In genomic region chr17:80510772-80511171, GRCh38 we compare ENCODE assay signal across 1 cellular context.
TF ChIP-seq lines count a peak whose summit lies in the region.

No MANE protein-coding gene starts in this region.

TF ChIP-seq in H1, 55 proteins besides CTCF, POLR2A, EP300 and RAD21:
- no peak for TF ChIP-seq TAF1 (IDR thresholded peaks at IDR 0.05; ENCODE audit: low read depth, low read length)
- no peak for TF ChIP-seq BRCA1 (IDR thresholded peaks at IDR 0.05; ENCODE audit: low read depth, low read length)
- no peak for TF ChIP-seq RNF2 (IDR thresholded peaks at IDR 0.05; ENCODE audit: borderline replicate concordance, low read depth, low read length, missing control alignments, poor library complexity, severe bottlenecking)
- TF ChIP-seq RBBP5 (IDR thresholded peaks at IDR 0.05; ENCODE audit: borderline replicate concordance, low read depth, low read length), result no peak
- TF ChIP-seq HDAC6 (IDR thresholded peaks at IDR 0.05; ENCODE audit: low read depth, low read length), result no peak
- no peak for TF ChIP-seq SAP30 (IDR thresholded peaks at IDR 0.05; ENCODE audit: insufficient read depth, insufficient replicate concordance, low read length)
- TF ChIP-seq, protein P1, sequence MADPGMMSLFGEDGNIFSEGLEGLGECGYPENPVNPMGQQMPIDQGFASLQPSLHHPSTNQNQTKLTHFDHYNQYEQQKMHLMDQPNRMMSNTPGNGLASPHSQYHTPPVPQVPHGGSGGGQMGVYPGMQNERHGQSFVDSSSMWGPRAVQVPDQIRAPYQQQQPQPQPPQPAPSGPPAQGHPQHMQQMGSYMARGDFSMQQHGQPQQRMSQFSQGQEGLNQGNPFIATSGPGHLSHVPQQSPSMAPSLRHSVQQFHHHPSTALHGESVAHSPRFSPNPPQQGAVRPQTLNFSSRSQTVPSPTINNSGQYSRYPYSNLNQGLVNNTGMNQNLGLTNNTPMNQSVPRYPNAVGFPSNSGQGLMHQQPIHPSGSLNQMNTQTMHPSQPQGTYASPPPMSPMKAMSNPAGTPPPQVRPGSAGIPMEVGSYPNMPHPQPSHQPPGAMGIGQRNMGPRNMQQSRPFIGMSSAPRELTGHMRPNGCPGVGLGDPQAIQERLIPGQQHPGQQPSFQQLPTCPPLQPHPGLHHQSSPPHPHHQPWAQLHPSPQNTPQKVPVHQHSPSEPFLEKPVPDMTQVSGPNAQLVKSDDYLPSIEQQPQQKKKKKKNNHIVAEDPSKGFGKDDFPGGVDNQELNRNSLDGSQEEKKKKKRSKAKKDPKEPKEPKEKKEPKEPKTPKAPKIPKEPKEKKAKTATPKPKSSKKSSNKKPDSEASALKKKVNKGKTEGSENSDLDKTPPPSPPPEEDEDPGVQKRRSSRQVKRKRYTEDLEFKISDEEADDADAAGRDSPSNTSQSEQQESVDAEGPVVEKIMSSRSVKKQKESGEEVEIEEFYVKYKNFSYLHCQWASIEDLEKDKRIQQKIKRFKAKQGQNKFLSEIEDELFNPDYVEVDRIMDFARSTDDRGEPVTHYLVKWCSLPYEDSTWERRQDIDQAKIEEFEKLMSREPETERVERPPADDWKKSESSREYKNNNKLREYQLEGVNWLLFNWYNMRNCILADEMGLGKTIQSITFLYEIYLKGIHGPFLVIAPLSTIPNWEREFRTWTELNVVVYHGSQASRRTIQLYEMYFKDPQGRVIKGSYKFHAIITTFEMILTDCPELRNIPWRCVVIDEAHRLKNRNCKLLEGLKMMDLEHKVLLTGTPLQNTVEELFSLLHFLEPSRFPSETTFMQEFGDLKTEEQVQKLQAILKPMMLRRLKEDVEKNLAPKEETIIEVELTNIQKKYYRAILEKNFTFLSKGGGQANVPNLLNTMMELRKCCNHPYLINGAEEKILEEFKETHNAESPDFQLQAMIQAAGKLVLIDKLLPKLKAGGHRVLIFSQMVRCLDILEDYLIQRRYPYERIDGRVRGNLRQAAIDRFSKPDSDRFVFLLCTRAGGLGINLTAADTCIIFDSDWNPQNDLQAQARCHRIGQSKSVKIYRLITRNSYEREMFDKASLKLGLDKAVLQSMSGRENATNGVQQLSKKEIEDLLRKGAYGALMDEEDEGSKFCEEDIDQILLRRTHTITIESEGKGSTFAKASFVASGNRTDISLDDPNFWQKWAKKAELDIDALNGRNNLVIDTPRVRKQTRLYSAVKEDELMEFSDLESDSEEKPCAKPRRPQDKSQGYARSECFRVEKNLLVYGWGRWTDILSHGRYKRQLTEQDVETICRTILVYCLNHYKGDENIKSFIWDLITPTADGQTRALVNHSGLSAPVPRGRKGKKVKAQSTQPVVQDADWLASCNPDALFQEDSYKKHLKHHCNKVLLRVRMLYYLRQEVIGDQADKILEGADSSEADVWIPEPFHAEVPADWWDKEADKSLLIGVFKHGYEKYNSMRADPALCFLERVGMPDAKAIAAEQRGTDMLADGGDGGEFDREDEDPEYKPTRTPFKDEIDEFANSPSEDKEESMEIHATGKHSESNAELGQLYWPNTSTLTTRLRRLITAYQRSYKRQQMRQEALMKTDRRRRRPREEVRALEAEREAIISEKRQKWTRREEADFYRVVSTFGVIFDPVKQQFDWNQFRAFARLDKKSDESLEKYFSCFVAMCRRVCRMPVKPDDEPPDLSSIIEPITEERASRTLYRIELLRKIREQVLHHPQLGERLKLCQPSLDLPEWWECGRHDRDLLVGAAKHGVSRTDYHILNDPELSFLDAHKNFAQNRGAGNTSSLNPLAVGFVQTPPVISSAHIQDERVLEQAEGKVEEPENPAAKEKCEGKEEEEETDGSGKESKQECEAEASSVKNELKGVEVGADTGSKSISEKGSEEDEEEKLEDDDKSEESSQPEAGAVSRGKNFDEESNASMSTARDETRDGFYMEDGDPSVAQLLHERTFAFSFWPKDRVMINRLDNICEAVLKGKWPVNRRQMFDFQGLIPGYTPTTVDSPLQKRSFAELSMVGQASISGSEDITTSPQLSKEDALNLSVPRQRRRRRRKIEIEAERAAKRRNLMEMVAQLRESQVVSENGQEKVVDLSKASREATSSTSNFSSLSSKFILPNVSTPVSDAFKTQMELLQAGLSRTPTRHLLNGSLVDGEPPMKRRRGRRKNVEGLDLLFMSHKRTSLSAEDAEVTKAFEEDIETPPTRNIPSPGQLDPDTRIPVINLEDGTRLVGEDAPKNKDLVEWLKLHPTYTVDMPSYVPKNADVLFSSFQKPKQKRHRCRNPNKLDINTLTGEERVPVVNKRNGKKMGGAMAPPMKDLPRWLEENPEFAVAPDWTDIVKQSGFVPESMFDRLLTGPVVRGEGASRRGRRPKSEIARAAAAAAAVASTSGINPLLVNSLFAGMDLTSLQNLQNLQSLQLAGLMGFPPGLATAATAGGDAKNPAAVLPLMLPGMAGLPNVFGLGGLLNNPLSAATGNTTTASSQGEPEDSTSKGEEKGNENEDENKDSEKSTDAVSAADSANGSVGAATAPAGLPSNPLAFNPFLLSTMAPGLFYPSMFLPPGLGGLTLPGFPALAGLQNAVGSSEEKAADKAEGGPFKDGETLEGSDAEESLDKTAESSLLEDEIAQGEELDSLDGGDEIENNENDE (IDR thresholded peaks at IDR 0.05; ENCODE audit: insufficient replicate concordance, low read length), result no peak
- no peak for TF ChIP-seq KDM5A (IDR thresholded peaks at IDR 0.05; ENCODE audit: low read length)
- no peak for TF ChIP-seq NRF1 (IDR thresholded peaks at IDR 0.05; ENCODE audit: low read depth, low read length)
- TF ChIP-seq CBX8 (IDR thresholded peaks at IDR 0.05; ENCODE audit: borderline replicate concordance, low read depth, low read length), result no peak
TF ChIP-seq in H1: peak in this region for 0.
